1 cellular context compared by ENCODE assay signal in genomic region chr17:59619313-59620063, GRCh38.
TF ChIP-seq lines count a peak whose summit lies in the region.

TSS of gene CLTC (plus strand) at chr17:59619895. CDS start at chr17:59620132, 237 bp downstream.

TF ChIP-seq in HCT116, 20 proteins besides CTCF, POLR2A, EP300 and RAD21 (continued from another document):
- TF ChIP-seq REST (IDR thresholded peaks at IDR 0.05; ENCODE audit: low read depth) (no peak), CBX3 (IDR thresholded peaks at IDR 0.05; ENCODE audit: low read depth) (peak; percentile 89)
